ENCODE assay signal across 10 cellular contexts in genomic region chr19:8575467-8575997, GRCh38. TPM values are rescaled to one million over a fixed set of nuclear protein-coding genes. Genes with fewer than 3 reads are reported as not detected.
DNase-seq lines count a peak whose midpoint lies in the region; ATAC-seq and TF ChIP-seq lines count a peak whose summit lies in the region.
"Had no signal": no experiment of that assay in that cellular context is flagged by ENCODE, and none has a peak within 500 bp of the region (broad histone marks: within the 10 kb centered on the region; RNA-seq: fewer than 3 reads in every experiment).

No MANE protein-coding gene starts in this region.

- DNase-seq in NOMO-1 treated with DMSO at 0.1 percent for 48 hours (lab: John Stamatoyannopoulos, UW; ENCODE audit: unreplicated experiment) = peak; percentile 41
- no peak for DNase-seq in NOMO-1 treated with dmso at 0.1 percent for 144 hours (lab: John Stamatoyannopoulos, UW; ENCODE audit: unreplicated experiment)
- peak; percentile 72 for DNase-seq in activated CD4-positive, alpha-beta T cell treated with anti-CD3 and anti-CD28 coated beads, Interleukin-2, amount 10 ng/mL, durations not matched to agents 7 days and 5 days
- peak; percentile 22 to 80 for DNase-seq in fibroblast of lung (ENCODE audit: low read depth in 2 of 2)
- DNase-seq in NCI-H128 (lab: John Stamatoyannopoulos, UW; ENCODE audit: unreplicated experiment) = no peak
- DNase-seq in DMS 273 treated with DMSO at 0.1 percent for 48 hours (lab: John Stamatoyannopoulos, UW) = no peak

- no peaks in the 10 kb centered on the region for H3K36me3 ChIP-seq in fibroblast of lung (ENCODE audit: control insufficient read depth, insufficient read depth, low read length)

- H3K4me2 ChIP-seq in fibroblast of lung (ENCODE audit: extremely low read depth, insufficient read depth, low read length) = no peak overlapping the region

- peaks cover 3% of the 10 kb centered on the region for H3K27me3 Mint-ChIP-seq in activated CD4-positive, alpha-beta T cell treated with anti-CD3 and anti-CD28 coated beads, Interleukin-2, amount 10 ng/mL, durations not matched to agents 7 days and 5 days
- peaks cover 3% of the 10 kb centered on the region for H3K27me3 Mint-ChIP-seq in stimulated activated naive CD8-positive, alpha-beta T cell treated with anti-CD3 and anti-CD28 coated beads, Interleukin-15, Interleukin-2, amounts not matched to agents 100 ng/mL and 50 ng/mL, for 24 hours

- POLR2A ChIA-PET in activated CD4-positive, alpha-beta T cell treated with anti-CD3 and anti-CD28 coated beads, Interleukin-2, amount 10 ng/mL, durations not matched to agents 7 days and 5 days (lab: Charles Lee) = interaction anchor here (2.1 kb wide), 1 partner anchor 62 kb away, joined by 5 read pairs; the partner anchor contains the start of gene ZNF414

- peaks cover 3% of the 10 kb centered on the region for H3K27me3 ChIP-seq in fibroblast of lung (ENCODE audit: control insufficient read depth, insufficient read depth, low read length)

- H3K4me3 Mint-ChIP-seq in activated CD4-positive, alpha-beta T cell treated with anti-CD3 and anti-CD28 coated beads, Interleukin-2, amount 10 ng/mL, durations not matched to agents 7 days and 5 days = peak overlapping the region; percentile 93
- peak overlapping the region; percentile 87 for H3K4me3 Mint-ChIP-seq in stimulated activated naive CD8-positive, alpha-beta T cell treated with anti-CD3 and anti-CD28 coated beads, Interleukin-15, Interleukin-2, amounts not matched to agents 100 ng/mL and 50 ng/mL, for 24 hours
- H3K4me3 Mint-ChIP-seq: brain had no signal

- H3K4me3 ChIP-seq in fibroblast of lung (replicated peaks in 1 of 4; ENCODE audit: control extremely low read depth in 1 of 4, insufficient read depth in 1 of 4, low read depth in 3 of 4, low read length in 4 of 4) = no peak overlapping the region

- H3K9me3 ChIP-seq in fibroblast of lung (ENCODE audit: control insufficient read depth, insufficient read depth, low read depth, low read length) = no peaks in the 10 kb centered on the region

- H3K9me3 Mint-ChIP-seq in activated CD4-positive, alpha-beta T cell treated with anti-CD3 and anti-CD28 coated beads, Interleukin-2, amount 10 ng/mL, durations not matched to agents 7 days and 5 days = peaks cover 9% of the 10 kb centered on the region
- no peaks in the 10 kb centered on the region for H3K9me3 Mint-ChIP-seq in stimulated activated naive CD8-positive, alpha-beta T cell treated with anti-CD3 and anti-CD28 coated beads, Interleukin-15, Interleukin-2, amounts not matched to agents 100 ng/mL and 50 ng/mL, for 24 hours

- no peaks in the 10 kb centered on the region for H3K79me2 ChIP-seq in fibroblast of lung (ENCODE audit: control insufficient read depth, insufficient read depth, low read length)

- TF ChIP-seq CTCF in fibroblast of lung (conservative IDR thresholded peaks at IDR 0.05 in 1 of 2, IDR thresholded peaks at IDR 0.05 in 1 of 2; ENCODE audit: low read depth in 1 of 2, low read length in 2 of 2) = no peak

- H4K20me1 ChIP-seq in fibroblast of lung (ENCODE audit: control insufficient read depth, extremely low read depth, insufficient read depth, low read length) = no peaks in the 10 kb centered on the region

- peaks cover 59% of the 10 kb centered on the region for H3K36me3 Mint-ChIP-seq in activated CD4-positive, alpha-beta T cell treated with anti-CD3 and anti-CD28 coated beads, Interleukin-2, amount 10 ng/mL, durations not matched to agents 7 days and 5 days (ENCODE audit: low read depth)
- H3K36me3 Mint-ChIP-seq in stimulated activated naive CD8-positive, alpha-beta T cell treated with anti-CD3 and anti-CD28 coated beads, Interleukin-15, Interleukin-2, amounts not matched to agents 100 ng/mL and 50 ng/mL, for 24 hours (ENCODE audit: low read depth) = no peaks in the 10 kb centered on the region
- H3K36me3 Mint-ChIP-seq: brain had no signal

- no peak overlapping the region for H3K27ac ChIP-seq in fibroblast of lung (ENCODE audit: insufficient read depth, low read length)

- H3K27ac Mint-ChIP-seq in activated CD4-positive, alpha-beta T cell treated with anti-CD3 and anti-CD28 coated beads, Interleukin-2, amount 10 ng/mL, durations not matched to agents 7 days and 5 days = peak overlapping the region; percentile 88
- H3K27ac Mint-ChIP-seq in stimulated activated naive CD8-positive, alpha-beta T cell treated with anti-CD3 and anti-CD28 coated beads, Interleukin-15, Interleukin-2, amounts not matched to agents 100 ng/mL and 50 ng/mL, for 24 hours = peak overlapping the region; percentile 72
- H3K27ac Mint-ChIP-seq: brain had no signal

- H3K9ac ChIP-seq in fibroblast of lung (ENCODE audit: insufficient read depth, low read length) = no peak overlapping the region

- no peaks in the 10 kb centered on the region for H3K4me1 ChIP-seq in fibroblast of lung (ENCODE audit: control insufficient read depth, extremely low read depth, insufficient read depth, low read length)

- no peak for ATAC-seq in HG03442 (IDR thresholded peaks at IDR 0.05; ENCODE audit: unreplicated experiment)

- CTCF ChIA-PET in activated CD4-positive, alpha-beta T cell treated with anti-CD3 and anti-CD28 coated beads, Interleukin-2, amount 10 ng/mL, durations not matched to agents 7 days and 5 days (lab: Charles Lee) = interaction anchor here (0.6 to 5.9 kb wide), 5 partner anchors 12 to 307 kb away, joined by 3 to 45 read pairs (median 3); partner anchors contain the start of gene ZNF414

- H2AFZ ChIP-seq in fibroblast of lung (ENCODE audit: low read length) = no peak overlapping the region

- peaks cover 76% of the 10 kb centered on the region for H3K4me1 Mint-ChIP-seq in activated CD4-positive, alpha-beta T cell treated with anti-CD3 and anti-CD28 coated beads, Interleukin-2, amount 10 ng/mL, durations not matched to agents 7 days and 5 days
- H3K4me1 Mint-ChIP-seq in stimulated activated naive CD8-positive, alpha-beta T cell treated with anti-CD3 and anti-CD28 coated beads, Interleukin-15, Interleukin-2, amounts not matched to agents 100 ng/mL and 50 ng/mL, for 24 hours (ENCODE audit: low read depth) = peaks cover 74% of the 10 kb centered on the region

RNA-seq across cellular contexts. Expression of gene MYO1F, which starts 1.7 kb away (rescaled TPM):
- 100 to 1,000 TPM; 359 to 366 TPM for total RNA-seq in activated CD4-positive, alpha-beta T cell treated with anti-CD3 and anti-CD28 coated beads, Interleukin-2, amount 10 ng/mL, durations not matched to agents 7 days and 5 days
- total RNA-seq in fibroblast of lung = under 0.01 and 0.17 TPM in 2 replicates
- 0.03 and 0.08 TPM in 2 replicates for polyA plus RNA-seq in fibroblast of lung
- 0.67 and 0.83 TPM in 2 replicates for polyA plus RNA-seq in fibroblast of lung (2012)
- polyA minus RNA-seq in fibroblast of lung (ENCODE audit: low replicate concordance) = 1.5 TPM in 1 of 2 replicates, not detected in the other

RNA-seq across cellular contexts. Expression of gene ADAMTS10, which starts 35.0 kb away (rescaled TPM):
- total RNA-seq in activated CD4-positive, alpha-beta T cell treated with anti-CD3 and anti-CD28 coated beads, Interleukin-2, amount 10 ng/mL, durations not matched to agents 7 days and 5 days = 10 to 100 TPM; 10.6 to 15.3 TPM
- total RNA-seq in fibroblast of lung = 11.2 and 13.1 TPM in 2 replicates
- 0.81 and 2.0 TPM in 2 replicates for polyA plus RNA-seq in fibroblast of lung
- polyA plus RNA-seq in fibroblast of lung (2012) = 0.97 and 3.3 TPM in 2 replicates
- polyA minus RNA-seq in fibroblast of lung (ENCODE audit: low replicate concordance) = 3.6 and 15.7 TPM in 2 replicates

RNA-seq across cellular contexts. Expression of gene NFILZ, which starts 54.9 kb away (rescaled TPM):
- total RNA-seq in activated CD4-positive, alpha-beta T cell treated with anti-CD3 and anti-CD28 coated beads, Interleukin-2, amount 10 ng/mL, durations not matched to agents 7 days and 5 days = not detected
- not detected in 2 replicates for total RNA-seq in fibroblast of lung
- polyA plus RNA-seq in fibroblast of lung = not detected in 2 replicates
- polyA plus RNA-seq in fibroblast of lung (2012) = not detected in 2 replicates
- polyA minus RNA-seq in fibroblast of lung (ENCODE audit: low replicate concordance) = not detected in 2 replicates
- polyA plus RNA-seq: AG04450 had no signal

Comparison
In these comparisons a context has a peak if more than half of its experiments do, and no peak if none do; other contexts are left out.
1. DNase-seq: peak in NOMO-1 treated with DMSO at 0.1 percent for 48 hours (single experiment), activated CD4-positive, alpha-beta T cell treated with anti-CD3 and anti-CD28 coated beads, Interleukin-2, amount 10 ng/mL, durations not matched to agents 7 days and 5 days (single experiment) and fibroblast of lung (2 of 2); none in NOMO-1 treated with dmso at 0.1 percent for 144 hours (single experiment), NCI-H128 (single experiment) and DMS 273 treated with DMSO at 0.1 percent for 48 hours (single experiment).
2. RNA of gene MYO1F, which starts 1.7 kb away (total RNA-seq): 359 to 366 TPM in activated CD4-positive, alpha-beta T cell treated with anti-CD3 and anti-CD28 coated beads, Interleukin-2, amount 10 ng/mL, durations not matched to agents 7 days and 5 days; under 0.01 to 0.17 TPM in fibroblast of lung; every median in the first group is over 100 times any median in the second.